Comparison of ENCODE assay signal across 16 cellular contexts in the genomic region with DNA sequence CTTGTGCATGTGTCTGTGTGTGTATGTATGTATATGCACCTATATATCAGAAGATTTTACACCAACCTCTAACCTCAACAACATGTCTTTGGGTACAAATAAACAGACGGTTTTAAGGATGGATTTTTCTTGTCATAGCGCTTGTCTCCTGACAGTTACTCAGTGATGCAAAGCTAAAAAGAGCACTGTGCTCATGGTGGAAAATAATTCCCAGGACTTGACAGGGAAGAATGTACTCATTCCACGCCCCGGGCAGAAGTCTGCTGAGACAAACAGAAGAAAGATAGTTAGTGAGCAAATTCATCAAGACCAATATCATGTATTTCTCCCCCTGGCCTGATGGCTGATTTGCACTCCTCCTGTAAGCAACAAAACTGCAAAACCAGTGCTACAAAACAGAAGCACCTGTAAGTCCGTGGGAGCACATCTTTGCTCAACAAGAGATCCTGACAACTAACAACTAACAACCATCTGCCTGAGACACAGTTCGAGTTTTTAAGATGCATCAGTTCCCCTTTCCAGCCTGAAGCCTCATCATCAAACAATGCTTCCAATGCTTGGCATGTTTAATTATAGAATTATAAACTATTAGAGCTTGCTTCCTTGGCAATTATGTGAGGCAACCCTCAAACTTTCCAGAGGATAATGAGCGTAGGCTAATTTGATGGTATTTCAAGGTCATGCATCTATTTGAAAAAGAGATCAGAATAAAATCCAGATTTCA.
A peak's percentile ranks its signal among the peaks of the same experiment; 100 is the strongest.
DNase-seq lines count a peak whose midpoint lies in the region; TF ChIP-seq lines count a peak whose summit lies in the region.
"Had no signal": no experiment of that assay in that cellular context is flagged by ENCODE, and none has a peak within 500 bp of the region (broad histone marks: within the 10 kb centered on the region; RNA-seq: fewer than 3 reads in every experiment).

No MANE protein-coding gene starts in this region.

- H3K4me2 ChIP-seq in mammary epithelial cell (ENCODE audit: insufficient read depth, low read depth, low read length) = no peak overlapping the region

- no peaks in the 10 kb centered on the region for H3K4me1 ChIP-seq in mammary epithelial cell (ENCODE audit: insufficient read depth, low read length)

- H4K20me1 ChIP-seq in mammary epithelial cell (ENCODE audit: insufficient read depth, low read length) = no peaks in the 10 kb centered on the region

- no peak for TF ChIP-seq CTCF in mammary epithelial cell (conservative IDR thresholded peaks at IDR 0.05 in 1 of 2, IDR thresholded peaks at IDR 0.05 in 1 of 2; ENCODE audit: extremely low read depth in 1 of 2, insufficient read depth in 1 of 2, low read depth in 1 of 2, low read length in 2 of 2)
- no peak for TF ChIP-seq CTCF in MCF 10A (IDR thresholded peaks at IDR 0.05; ENCODE audit: unreplicated experiment)
- TF ChIP-seq CTCF in VCaP (conservative IDR thresholded peaks at IDR 0.05) = no peak
- TF ChIP-seq CTCF in retinal pigment epithelial cell (conservative IDR thresholded peaks at IDR 0.05; ENCODE audit: low read depth, low read length) = no peak

- dilution Hi-C loops in mammary epithelial cell (cut with HindIII; ENCODE audit: low sequenced_read_pairs) = no loop called here

- H3K4me3 Mint-ChIP-seq in MCF 10A (ENCODE audit: unreplicated experiment) = no peak overlapping the region
- H3K4me3 Mint-ChIP-seq: CD4-positive, alpha-beta T cell; T-cell had no signal

- H3K79me2 ChIP-seq in mammary epithelial cell (ENCODE audit: insufficient read depth, low read length) = no peaks in the 10 kb centered on the region

- intact Hi-C loops in mammary epithelial cell (cut with micrococcal nuclease) (no loop called here), MCF 10A (cut with micrococcal nuclease) (no loop called here)

- POLR2A ChIA-PET in MCF 10A (lab: Yijun Ruan, JAX) = no interaction called here

- no peak for TF ChIP-seq POLR2A in erythroblast (IDR thresholded peaks at IDR 0.05; ENCODE audit: low read length)

- no peaks in the 10 kb centered on the region for H3K36me3 Mint-ChIP-seq in MCF 10A (ENCODE audit: insufficient read depth, unreplicated experiment)
- H3K36me3 Mint-ChIP-seq: T-cell had no signal

- H3K4me1 Mint-ChIP-seq in MCF 10A (ENCODE audit: insufficient read depth, unreplicated experiment) = no peaks in the 10 kb centered on the region
- H3K4me1 Mint-ChIP-seq: T-cell had no signal

- DNase-seq in mammary epithelial cell = no peak
- DNase-seq in MCF 10A (ENCODE audit: unreplicated experiment) = no peak
- peak; percentile 30 for DNase-seq in EL
- DNase-seq in retinal pigment epithelial cell (ENCODE audit: low read depth) = peak; percentile 17
- DNase-seq in erythroblast (lab: John Stamatoyannopoulos, UW) = no peak
- DNase-seq in activated CD4-positive, alpha-beta T cell treated with anti-CD3 and anti-CD28 coated beads for 4 hours = no peak
- DNase-seq in NCI-H1436 treated with DMSO at 0.1 percent for 48 hours (lab: John Stamatoyannopoulos, UW) = no peak
- DNase-seq: CD4-positive, alpha-beta T cell; DMS79 treated with DMSO at 0.1 percent for 48 hours; GF-D8; H7; MM.1S; NCI-H345; T-cell had no signal

- BruUV-seq in mammary epithelial cell (replicated peaks; lab: Mats Ljungman, UMichigan) = no TSS peak
- BruUV-seq in MCF 10A (replicated peaks; lab: Mats Ljungman, UMichigan) = no TSS peak

- H3K27ac Mint-ChIP-seq in MCF 10A (ENCODE audit: low read depth, unreplicated experiment) = no peak overlapping the region
- H3K27ac Mint-ChIP-seq: CD4-positive, alpha-beta T cell; T-cell had no signal

- H3K27me3 ChIP-seq in mammary epithelial cell (ENCODE audit: insufficient read depth, low read length) = peaks cover 2% of the 10 kb centered on the region

- no peaks in the 10 kb centered on the region for H3K27me3 Mint-ChIP-seq in MCF 10A (ENCODE audit: insufficient read depth, unreplicated experiment)
- H3K27me3 Mint-ChIP-seq: CD4-positive, alpha-beta T cell; T-cell had no signal

- peak overlapping the region; percentile 55 for H2AFZ ChIP-seq in mammary epithelial cell (ENCODE audit: low read depth, low read length)

- no peaks in the 10 kb centered on the region for H3K9me3 ChIP-seq in mammary epithelial cell (replicated peaks; ENCODE audit: insufficient read depth, low read length)

- H3K27ac ChIP-seq in mammary epithelial cell (ENCODE audit: insufficient read depth, low read depth, low read length) (no peak overlapping the region), VCaP (peak overlapping the region; percentile 75; the same call in 1 of the 2 replicates)
- H3K27ac ChIP-seq: SK-N-MC had no signal

- no peak overlapping the region for H3K9ac ChIP-seq in mammary epithelial cell (ENCODE audit: insufficient read depth, low read length)

- WGBS in mammary epithelial cell (ENCODE audit: low coverage, missing lambda C conversion rate) = 33% methylated on average over 7 of the region's 7 CpGs

- in situ Hi-C loops in mammary epithelial cell (cut with MboI; ENCODE audit: low sequenced_read_pairs in 2 of 2) = no loop called here

- CTCF ChIA-PET in mammary epithelial cell (lab: Charles Lee; ENCODE audit: low non-redundant PET) (no interaction called here), MCF 10A (lab: Yijun Ruan, JAX) (no interaction called here)

- peaks cover 11% of the 10 kb centered on the region for H3K9me3 Mint-ChIP-seq in MCF 10A (ENCODE audit: unreplicated experiment)

- H3K36me3 ChIP-seq in mammary epithelial cell (ENCODE audit: insufficient read depth, low read length) = no peaks in the 10 kb centered on the region

- H3K4me3 ChIP-seq in mammary epithelial cell (replicated peaks in 1 of 3; ENCODE audit: insufficient read depth in 1 of 3, low read depth in 2 of 3, low read length in 3 of 3) = no peak overlapping the region
- H3K4me3 ChIP-seq in retinal pigment epithelial cell (ENCODE audit: low read length) = no peak overlapping the region
- H3K4me3 ChIP-seq: SK-N-MC had no signal

Comparison
In these comparisons a context has a peak if more than half of its experiments do, and no peak if none do; other contexts are left out.
1. DNase-seq: peak in EL (single experiment) and retinal pigment epithelial cell (single experiment); none in mammary epithelial cell (single experiment), MCF 10A (single experiment), erythroblast (0 of 2), activated CD4-positive, alpha-beta T cell treated with anti-CD3 and anti-CD28 coated beads for 4 hours (0 of 2) and NCI-H1436 treated with DMSO at 0.1 percent for 48 hours (single experiment).